In genomic region chr14:22802860-22803562, GRCh38 we compare ENCODE assay signal across 20 cellular contexts. TPM values are rescaled to one million over a fixed set of nuclear protein-coding genes. Genes with fewer than 3 reads are reported as not detected.
A peak's percentile ranks its signal among the peaks of the same experiment; 100 is the strongest.
DNase-seq lines count a peak whose midpoint lies in the region; ATAC-seq and TF ChIP-seq lines count a peak whose summit lies in the region.
"Had no signal": no experiment of that assay in that cellular context is flagged by ENCODE, and none has a peak within 500 bp of the region (broad histone marks: within the 10 kb centered on the region; RNA-seq: fewer than 3 reads in every experiment).

No MANE protein-coding gene starts in this region.

- H3K36me3 Mint-ChIP-seq in immature natural killer cell (no peaks in the 10 kb centered on the region), WTC11 (no peaks in the 10 kb centered on the region)

- DNase-seq in mesenchymal stem cell = no peak
- no peak for DNase-seq in immature natural killer cell
- DNase-seq in WTC11 (ENCODE audit: low spot score) = no peak
- DNase-seq in T-helper 2 cell = no peak
- DNase-seq in GM03348 (ENCODE audit: low spot score) = no peak
- DNase-seq: activated CD4-positive, alpha-beta T cell treated with anti-CD3 and anti-CD28 coated beads, Interleukin-2, amount 50 U/mL, for 4 hours; activated effector memory CD4-positive, alpha-beta T cell treated with Interleukin-2 at 50 U/mL for 16 hours; Kasumi-1; left colon; NCI-H1694; NCI-H524; T1000 had no signal

- H2BK5ac ChIP-seq in mesenchymal stem cell (ENCODE audit: low read depth, low read length, poor library complexity, severe bottlenecking) = no peak overlapping the region

- H4K91ac ChIP-seq in mesenchymal stem cell (ENCODE audit: low read length) = no peak overlapping the region

- H3K27me3 ChIP-seq in mesenchymal stem cell (ENCODE audit: control insufficient read depth in 1 of 2, insufficient read depth in 1 of 2, low read length in 2 of 2) = peaks cover 5 to 13% of the 10 kb centered on the region in 2 experiments
- H3K27me3 ChIP-seq: hepatocyte, vagina had no signal

- H3K4me3 Mint-ChIP-seq in immature natural killer cell = no peak overlapping the region
- H3K4me3 Mint-ChIP-seq in WTC11 = no peak overlapping the region

- H3K4me1 ChIP-seq in mesenchymal stem cell (ENCODE audit: control insufficient read depth, insufficient read depth, low read depth, low read length) = no peaks in the 10 kb centered on the region
- H3K4me1 ChIP-seq: esophagus muscularis mucosa, vagina had no signal

- no peak overlapping the region for H3K14ac ChIP-seq in mesenchymal stem cell (ENCODE audit: low read length in 2 of 2)

- no peaks in the 10 kb centered on the region for H3K9me3 ChIP-seq in mesenchymal stem cell (ENCODE audit: control insufficient read depth, low read length)
- H3K9me3 ChIP-seq: esophagus muscularis mucosa, vagina had no signal

- H3K4me1 Mint-ChIP-seq in immature natural killer cell (no peaks in the 10 kb centered on the region), WTC11 (peaks cover 8% of the 10 kb centered on the region)

- no peaks in the 10 kb centered on the region for H3K79me1 ChIP-seq in mesenchymal stem cell (replicated peaks; ENCODE audit: low read length, poor library complexity, severe bottlenecking)

- WGBS in mesenchymal stem cell = 87% methylated on average over 11 of the region's 12 CpGs

- H3K4ac ChIP-seq in mesenchymal stem cell (ENCODE audit: low read depth in 1 of 2, low read length in 2 of 2) = no peak overlapping the region

- H3K4me3 ChIP-seq in mesenchymal stem cell (ENCODE audit: insufficient read depth in 1 of 2, low read depth in 1 of 2, low read length in 2 of 2) = no peak overlapping the region
- H3K4me3 ChIP-seq: coronary artery, esophagus muscularis mucosa, hepatocyte, vagina had no signal

- H2AK5ac ChIP-seq in mesenchymal stem cell (ENCODE audit: low read length, severe bottlenecking) = no peak overlapping the region

- no peak overlapping the region for H2BK12ac ChIP-seq in mesenchymal stem cell (ENCODE audit: low read length in 2 of 2)

- no peak overlapping the region for H3K23ac ChIP-seq in mesenchymal stem cell (ENCODE audit: low read length in 2 of 2)

- H3K9me3 Mint-ChIP-seq in immature natural killer cell (no peaks in the 10 kb centered on the region), WTC11 (no peaks in the 10 kb centered on the region)

- CTCF ChIA-PET in WTC11 (lab: Charles Lee) = no interaction called here

- H3K27me3 Mint-ChIP-seq in immature natural killer cell (ENCODE audit: low read depth in 3 of 3) (peaks cover 7 to 14% (median 14%) of the 10 kb centered on the region in 3 donors), WTC11 (ENCODE audit: low read depth) (no peaks in the 10 kb centered on the region)

- H2BK15ac ChIP-seq in mesenchymal stem cell (ENCODE audit: low read depth, poor library complexity, severe bottlenecking) = no peak overlapping the region

- H3K36me3 ChIP-seq in mesenchymal stem cell (ENCODE audit: control insufficient read depth in 1 of 2, insufficient read depth in 2 of 2, low read depth in 1 of 2, low read length in 2 of 2) = no peaks in the 10 kb centered on the region
- H3K36me3 ChIP-seq: esophagus muscularis mucosa, vagina had no signal

- H3K27ac Mint-ChIP-seq in immature natural killer cell (no peak overlapping the region), WTC11 (no peak overlapping the region)

- peak; percentile 46 for ATAC-seq in GM18517 (IDR thresholded peaks at IDR 0.05; ENCODE audit: unreplicated experiment)
- peak; percentile 58 for ATAC-seq in GM21515 (IDR thresholded peaks at IDR 0.05; ENCODE audit: unreplicated experiment)
- ATAC-seq in HG03095 (IDR thresholded peaks at IDR 0.05; ENCODE audit: unreplicated experiment) = peak; percentile 49
- ATAC-seq in WTC11 = no peak
- ATAC-seq: left colon, Right ventricle myocardium inferior had no signal

- H3K9ac ChIP-seq in mesenchymal stem cell (ENCODE audit: low read length) = no peak overlapping the region

- no peak for TF ChIP-seq CTCF in WTC11 (IDR thresholded peaks at IDR 0.05)

- no peak overlapping the region for H3K4me2 ChIP-seq in mesenchymal stem cell (ENCODE audit: low read length, poor library complexity, severe bottlenecking)
- H3K4me2 ChIP-seq: hepatocyte had no signal

- peak overlapping the region; percentile 61 for H2BK120ac ChIP-seq in mesenchymal stem cell (ENCODE audit: low read depth, low read length)

- H3K27ac ChIP-seq in mesenchymal stem cell (ENCODE audit: low read length, poor library complexity, severe bottlenecking) = no peak overlapping the region
- H3K27ac ChIP-seq: coronary artery, esophagus muscularis mucosa, hepatocyte, vagina had no signal

- no peak overlapping the region for H3K18ac ChIP-seq in mesenchymal stem cell (ENCODE audit: low read depth in 1 of 2, low read length in 2 of 2)

- H2AFZ ChIP-seq in mesenchymal stem cell (ENCODE audit: low read depth, low read length) = no peak overlapping the region
- H2AFZ ChIP-seq: hepatocyte had no signal

- POLR2A ChIA-PET in WTC11 (lab: Charles Lee) = no interaction called here

- no peak overlapping the region for H4K8ac ChIP-seq in mesenchymal stem cell (ENCODE audit: low read length)

TF ChIP-seq in WTC11, 78 proteins besides CTCF, POLR2A, EP300 and RAD21 (continues in another document):
- TF ChIP-seq ZSCAN18 (CRISPR knock-in tag; IDR thresholded peaks at IDR 0.05) (no peak), IRF2 (CRISPR knock-in tag; IDR thresholded peaks at IDR 0.05; ENCODE audit: borderline replicate concordance, low read depth) (no peak), NR3C1 (CRISPR knock-in tag; conservative IDR thresholded peaks at IDR 0.05; ENCODE audit: low read depth) (no peak), FOXP1 (CRISPR knock-in tag; IDR thresholded peaks at IDR 0.05; ENCODE audit: borderline replicate concordance) (no peak), RORB (CRISPR knock-in tag; IDR thresholded peaks at IDR 0.05) (no peak), CDX4 (CRISPR knock-in tag; IDR thresholded peaks at IDR 0.05; ENCODE audit: borderline replicate concordance) (no peak), ZBTB43 (CRISPR knock-in tag; IDR thresholded peaks at IDR 0.05) (no peak), SP1 (CRISPR knock-in tag; conservative IDR thresholded peaks at IDR 0.05) (no peak), OVOL2 (CRISPR knock-in tag; IDR thresholded peaks at IDR 0.05; ENCODE audit: borderline replicate concordance) (no peak), MAX (CRISPR knock-in tag; IDR thresholded peaks at IDR 0.05) (no peak), PRRX2 (CRISPR knock-in tag; IDR thresholded peaks at IDR 0.05) (no peak)

RNA-seq across cellular contexts. Expression of gene SLC7A7, which starts 12.2 kb away (rescaled TPM):
- 6.4 TPM for polyA plus RNA-seq in mesenchymal stem cell (2013, experiment 1 of 2)
- 6.5 TPM for polyA plus RNA-seq in mesenchymal stem cell (2013, experiment 2 of 2)
- polyA plus RNA-seq in immature natural killer cell = 1 to 10 TPM in 2 of 3 donors, under 1 TPM in 1; 0.67 to 5.8 (median 1.1) TPM
- total RNA-seq in WTC11 (2021) = 3.0 to 4.3 TPM (median 4.2 TPM) in 3 replicates

RNA-seq across cellular contexts. Expression of gene MRPL52, which starts 26.7 kb away (rescaled TPM):
- 219 TPM for polyA plus RNA-seq in mesenchymal stem cell (2013, experiment 1 of 2)
- 222 TPM for polyA plus RNA-seq in mesenchymal stem cell (2013, experiment 2 of 2)
- 100 to 1,000 TPM in 2 of 3 donors, 10 to 100 TPM in 1; 56.8 to 188 (median 147) TPM for polyA plus RNA-seq in immature natural killer cell
- 170 to 200 TPM (median 200 TPM) in 3 replicates for total RNA-seq in WTC11 (2021)

RNA-seq across cellular contexts. Expression of gene MMP14, which starts 33.4 kb away (rescaled TPM):
- 1,343 TPM for polyA plus RNA-seq in mesenchymal stem cell (2013, experiment 1 of 2)
- polyA plus RNA-seq in mesenchymal stem cell (2013, experiment 2 of 2) = 1,238 TPM
- polyA plus RNA-seq in immature natural killer cell = not detected
- total RNA-seq in WTC11 (2021) = 81.6 to 94.4 TPM (median 83.9 TPM) in 3 replicates

RNA-seq across cellular contexts. Expression of gene OXA1L, which starts 36.5 kb away (rescaled TPM):
- 171 TPM for polyA plus RNA-seq in mesenchymal stem cell (2013, experiment 1 of 2)
- polyA plus RNA-seq in mesenchymal stem cell (2013, experiment 2 of 2) = 167 TPM
- polyA plus RNA-seq in immature natural killer cell = 10 to 100 TPM; 27.9 to 48.5 (median 44.0) TPM
- 133 to 138 TPM (median 135 TPM) in 3 replicates for total RNA-seq in WTC11 (2021)
